24 cellular contexts compared by ENCODE assay signal in the genomic region with DNA sequence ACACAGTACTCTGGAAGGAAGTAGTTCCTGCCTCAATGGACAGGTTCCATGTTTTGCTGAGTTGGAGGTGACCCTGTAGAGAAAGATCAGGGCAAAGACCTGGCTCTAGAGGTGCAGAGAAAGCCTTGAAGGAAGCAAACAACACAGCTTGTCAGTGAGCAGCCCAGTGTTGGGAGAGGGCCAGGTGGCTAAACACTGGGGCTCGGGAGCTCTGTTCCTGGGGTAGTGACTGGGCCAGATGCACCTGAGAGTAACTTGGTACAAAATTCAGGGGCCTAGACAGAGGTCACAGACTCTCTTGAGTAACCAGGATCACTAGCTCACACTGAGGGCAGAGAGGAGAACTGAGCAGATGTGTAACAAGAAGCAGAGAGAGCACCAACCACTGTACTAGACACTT.
"Had no signal": no experiment of that assay in that cellular context is flagged by ENCODE, and none has a peak within 500 bp of the region (broad histone marks: within the 10 kb centered on the region; RNA-seq: fewer than 3 reads in every experiment).

No MANE protein-coding gene starts in this region.

- ATAC-seq: lower lobe of right lung; mucosa of descending colon; naive thymus-derived CD4-positive, alpha-beta T cell; natural killer cell treated with Interleukin-12 subunit alpha and Interleukin-12 subunit beta and Interleukin-15 and Interleukin-18, amount 100 ng/mL, for 72 hours; stimulated activated naive CD8-positive, alpha-beta T cell treated with anti-CD3 and anti-CD28 coated beads, Interleukin-15, Interleukin-2, amounts not matched to agents 100 U/mL and 50 U/mL, for 24 hours had no signal

- DNase-seq: islet precursor cell; lower lobe of right lung; mammary epithelial cell; mesenchymal stem cell; midbrain; mucosa of descending colon; naive thymus-derived CD4-positive, alpha-beta T cell; ovary; right lobe of liver; stimulated activated CD4-positive, alpha-beta T cell treated with anti-CD3 and anti-CD28 coated beads, Interleukin-1b, Interleukin-23, amount 100 ng/mL, for 48 hours; stimulated activated CD4-positive, alpha-beta T cell treated with anti-CD3 and anti-CD28 coated beads, Interleukin-2, amount 100 ng/mL, for 48 hours; stimulated activated CD4-positive, alpha-beta T cell treated with anti-CD3 and anti-CD28 coated beads, Interleukin-4, amount 100 ng/mL, for 4 hours; stimulated activated CD8-positive, alpha-beta memory T cell treated with anti-CD3 and anti-CD28 coated beads, Interleukin-4, amount 100 ng/mL, for 48 hours; stimulated activated naive CD8-positive, alpha-beta T cell treated with anti-CD3 and anti-CD28 coated beads, Interleukin-15, Interleukin-2, amounts not matched to agents 100 U/mL and 50 U/mL, for 24 hours; stomach; testis; thyroid gland; transverse colon; upper lobe of left lung had no signal

- H3K27me3 ChIP-seq: hepatocyte, ovary, right atrium auricular region, right lobe of liver, stomach, testis, thyroid gland, transverse colon, upper lobe of left lung, vagina had no signal

- H3K4me3 ChIP-seq: hepatocyte, lower lobe of right lung, mucosa of descending colon, ovary, right atrium auricular region, right lobe of liver, smooth muscle cell, stomach, testis, thyroid gland, transverse colon, upper lobe of left lung, vagina had no signal

- H3K27ac ChIP-seq: hepatocyte, lower lobe of right lung, ovary, right atrium auricular region, right lobe of liver, stomach, testis, thyroid gland, transverse colon, upper lobe of left lung, vagina had no signal

- H3K4me1 ChIP-seq: lower lobe of right lung, right lobe of liver, testis, thyroid gland, transverse colon, upper lobe of left lung had no signal

- H3K9me3 ChIP-seq: lower lobe of right lung, mucosa of descending colon, ovary, right atrium auricular region, right lobe of liver, stomach, testis, thyroid gland, transverse colon, upper lobe of left lung, vagina had no signal

- H3K36me3 ChIP-seq: lower lobe of right lung, ovary, right atrium auricular region, right lobe of liver, stomach, thyroid gland, transverse colon, upper lobe of left lung, vagina had no signal
